28 cellular contexts compared by ENCODE assay signal in the genomic region with DNA sequence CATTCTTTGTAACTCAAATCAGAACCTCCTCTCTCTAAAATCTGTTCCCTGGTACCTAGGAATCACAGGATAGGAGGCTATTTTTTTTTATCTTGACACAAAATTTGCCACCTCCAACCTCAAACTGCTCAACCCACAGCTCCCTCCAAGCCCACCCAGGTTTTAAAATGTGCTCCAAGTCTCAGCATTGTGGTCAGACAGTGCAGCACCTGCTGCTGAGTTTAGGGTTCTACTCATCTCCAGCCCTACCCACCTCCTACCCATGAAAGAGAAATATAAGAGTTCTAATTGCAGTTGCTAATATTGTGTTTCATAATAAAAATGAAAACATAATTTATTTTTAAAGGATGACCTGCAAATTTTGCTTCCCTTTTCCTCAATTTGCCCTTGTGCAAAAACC.
"Had no signal": no experiment of that assay in that cellular context is flagged by ENCODE, and none has a peak within 500 bp of the region (broad histone marks: within the 10 kb centered on the region; RNA-seq: fewer than 3 reads in every experiment).

No MANE protein-coding gene starts in this region.

- H3K9me3 Mint-ChIP-seq: immature natural killer cell; memory B cell; neural crest cell; stimulated activated memory B cell treated with anti-CD40 and anti-IgM and Interleukin-4, amounts not matched to agents 10 μg/mL and 1 μg/mL and 100 μg/mL, for 72 hours had no signal

- H3K4me1 Mint-ChIP-seq: immature natural killer cell; memory B cell; naive B cell; neural crest cell; stimulated activated memory B cell treated with anti-CD40 and anti-IgM and Interleukin-4, amounts not matched to agents 10 μg/mL and 1 μg/mL and 100 μg/mL, for 72 hours had no signal

- H3K4me3 Mint-ChIP-seq: immature natural killer cell; memory B cell; naive B cell; natural killer cell treated with Interleukin-12 subunit alpha and Interleukin-12 subunit beta and Interleukin-15 and Interleukin-18, amount 100 ng/mL, for 72 hours; neural crest cell; stimulated activated memory B cell treated with anti-CD40 and anti-IgM and Interleukin-4, amounts not matched to agents 10 μg/mL and 1 μg/mL and 100 μg/mL, for 72 hours had no signal

- H3K9me3 ChIP-seq: esophagus muscularis mucosa, gastroesophageal sphincter, heart right ventricle, prostate gland, right atrium auricular region, sigmoid colon, thoracic aorta, transverse colon, upper lobe of right lung, uterus had no signal

- H3K27me3 ChIP-seq: esophagus muscularis mucosa, foreskin keratinocyte, gastroesophageal sphincter, right atrium auricular region, sigmoid colon, transverse colon, upper lobe of right lung, uterus had no signal

- H3K4me3 ChIP-seq: coronary artery, esophagus muscularis mucosa, gastroesophageal sphincter, heart right ventricle, lung, prostate gland, right atrium auricular region, sigmoid colon, thoracic aorta, transverse colon, upper lobe of right lung, uterus had no signal

- DNase-seq: dermis blood vessel endothelial cell; effector memory CD4-positive, alpha-beta T cell; foreskin keratinocyte; glutamatergic neuron; heart right ventricle; hypothalamus; immature natural killer cell; kidney glomerular epithelial cell; left colon; naive B cell; sigmoid colon; stimulated activated CD4-positive, alpha-beta T cell treated with anti-CD3 and anti-CD28 coated beads, Interleukin-4, amount 100 ng/mL, for 4 hours; stimulated activated naive CD8-positive, alpha-beta T cell treated with anti-CD3 and anti-CD28 coated beads, Interleukin-15, Interleukin-2, amounts not matched to agents 100 U/mL and 50 U/mL, for 24 hours; substantia nigra; transverse colon; upper lobe of right lung; uterus had no signal

- ATAC-seq: foreskin keratinocyte; gastroesophageal sphincter; left colon; natural killer cell treated with Interleukin-12 subunit alpha and Interleukin-12 subunit beta and Interleukin-15 and Interleukin-18, amount 100 ng/mL, for 72 hours; stimulated activated memory B cell treated with anti-CD40 and anti-IgM and Interleukin-4, amounts not matched to agents 10 μg/mL and 1 μg/mL and 100 μg/mL, for 72 hours; stimulated activated naive CD8-positive, alpha-beta T cell treated with anti-CD3 and anti-CD28 coated beads, Interleukin-15, Interleukin-2, amounts not matched to agents 100 U/mL and 50 U/mL, for 24 hours; upper lobe of right lung had no signal

- H3K4me1 ChIP-seq: gastroesophageal sphincter, prostate gland, sigmoid colon, transverse colon, uterus had no signal

- H3K36me3 ChIP-seq: esophagus muscularis mucosa, gastroesophageal sphincter, heart right ventricle, prostate gland, right atrium auricular region, sigmoid colon, thoracic aorta, transverse colon, upper lobe of right lung, uterus had no signal

- H3K27ac ChIP-seq: coronary artery, esophagus muscularis mucosa, foreskin keratinocyte, gastroesophageal sphincter, right atrium auricular region, sigmoid colon, thoracic aorta, transverse colon, upper lobe of right lung, uterus had no signal

- H3K36me3 Mint-ChIP-seq: immature natural killer cell; memory B cell; naive B cell; natural killer cell treated with Interleukin-12 subunit alpha and Interleukin-12 subunit beta and Interleukin-15 and Interleukin-18, amount 100 ng/mL, for 72 hours; stimulated activated memory B cell treated with anti-CD40 and anti-IgM and Interleukin-4, amounts not matched to agents 10 μg/mL and 1 μg/mL and 100 μg/mL, for 72 hours had no signal

- H3K27ac Mint-ChIP-seq: immature natural killer cell; memory B cell; natural killer cell treated with Interleukin-12 subunit alpha and Interleukin-12 subunit beta and Interleukin-15 and Interleukin-18, amount 100 ng/mL, for 72 hours; stimulated activated memory B cell treated with anti-CD40 and anti-IgM and Interleukin-4, amounts not matched to agents 10 μg/mL and 1 μg/mL and 100 μg/mL, for 72 hours had no signal
